Comparison of ENCODE assay signal across 8 cellular contexts in genomic region chr12:49538740-49539403, GRCh38. TPM values are rescaled to one million over a fixed set of nuclear protein-coding genes. Genes with fewer than 3 reads are reported as not detected.
A peak's percentile ranks its signal among the peaks of the same experiment; 100 is the strongest.
DNase-seq lines count a peak whose midpoint lies in the region; ATAC-seq and TF ChIP-seq lines count a peak whose summit lies in the region.

KCNH3 (plus strand) TSS chr12:49539030; CDS start chr12:49539417, 387 bp downstream.

- H3K9me3 ChIP-seq in CD4-positive, alpha-beta T cell (ENCODE audit: control insufficient read depth, low read length), result no peaks in the 10 kb centered on the region
- no peaks in the 10 kb centered on the region for H3K9me3 ChIP-seq in T-helper 17 cell (ENCODE audit: control insufficient read depth, low read length, poor library complexity, severe bottlenecking)

- POLR2A ChIA-PET in CD4-positive, alpha-beta T cell (lab: Charles Lee), result interaction anchor here (0.7 to 1.7 kb wide), 3 partner anchors 28 to 216 kb away, joined by 4 to 8 read pairs (median 7); partner anchors contain the start of genes MCRS1, SPATS2 and TROAP

- peak within 1 kb of the TSS; percentile 86 for H3K4me3 Mint-ChIP-seq in CD4-positive, alpha-beta T cell
- H3K4me3 Mint-ChIP-seq in T-helper 17 cell, result peak within 1 kb of the TSS; percentile 85

- H3K27ac ChIP-seq in CD4-positive, alpha-beta T cell (ENCODE audit: low read depth, low read length), result no peak within 1 kb of the TSS

- H3K4me1 Mint-ChIP-seq in CD4-positive, alpha-beta T cell (ENCODE audit: low read depth), result peaks cover 28% of the 10 kb centered on the region
- peaks cover 28% of the 10 kb centered on the region for H3K4me1 Mint-ChIP-seq in T-helper 17 cell

- intact Hi-C loops in CD4-positive, alpha-beta T cell (cut with DNase I, micrococcal nuclease), result no loop called here
- intact Hi-C loops in left ventricle myocardium superior (cut with micrococcal nuclease), result no loop called here

- ATAC-seq in CD4-positive, alpha-beta T cell (ENCODE audit: poor library complexity), result peak; percentile 93
- ATAC-seq in GM21737 (IDR thresholded peaks at IDR 0.05; ENCODE audit: unreplicated experiment) (peak; percentile 65), T-helper 17 cell (peak; percentile 91), left ventricle myocardium superior (peak; percentile 86)

- peaks cover 5% of the 10 kb centered on the region for H3K27me3 Mint-ChIP-seq in CD4-positive, alpha-beta T cell
- H3K27me3 Mint-ChIP-seq in T-helper 17 cell, result no peaks in the 10 kb centered on the region

- DNase-seq in CD4-positive, alpha-beta T cell, result peak; percentile 82 to 92 (median 89)
- peak; percentile 61 for DNase-seq in NCI-H1092 treated with DMSO at 0.1 percent for 48 hours (lab: John Stamatoyannopoulos, UW)
- DNase-seq in T-helper 17 cell, result peak; percentile 80 to 87 (median 86)
- peak; percentile 49 for DNase-seq in amniotic epithelial cell (ENCODE audit: low read depth)
- peak; percentile 87 for DNase-seq in left ventricle myocardium superior
- DNase-seq in putamen (ENCODE audit: low spot score), result peak; percentile 77
- DNase-seq in ureter (ENCODE audit: low spot score), result peak; percentile 83

- CTCF ChIA-PET in CD4-positive, alpha-beta T cell (lab: Charles Lee), result interaction anchor here (0.5 to 1.6 kb wide), 3 partner anchors 15 to 180 kb away, joined by 3 to 6 read pairs (median 3); no protein-coding TSS in a partner anchor

- H3K27me3 ChIP-seq in CD4-positive, alpha-beta T cell (ENCODE audit: control insufficient read depth, insufficient read depth, low read length), result no peaks in the 10 kb centered on the region

- no peak for TF ChIP-seq CTCF in CD4-positive, alpha-beta T cell (IDR thresholded peaks at IDR 0.05)

- no peaks in the 10 kb centered on the region for H3K9me3 Mint-ChIP-seq in CD4-positive, alpha-beta T cell

- H3K27ac Mint-ChIP-seq in CD4-positive, alpha-beta T cell, result no peak within 1 kb of the TSS
- H3K27ac Mint-ChIP-seq in T-helper 17 cell, result peak within 1 kb of the TSS; percentile 74

- no peaks in the 10 kb centered on the region for H3K36me3 Mint-ChIP-seq in CD4-positive, alpha-beta T cell (ENCODE audit: low read depth)
- no peaks in the 10 kb centered on the region for H3K36me3 Mint-ChIP-seq in T-helper 17 cell (ENCODE audit: low read depth)

RNA-seq across cellular contexts. Expression of gene KCNH3, which starts in this region (rescaled TPM):
- total RNA-seq in CD4-positive, alpha-beta T cell, result 1 to 10 TPM; 2.4 to 3.4 TPM
- total RNA-seq in T-helper 17 cell, result 1 to 10 TPM; 2.7 to 3.1 TPM
- 0.30 TPM for total RNA-seq in left ventricle myocardium superior
- 1.1 TPM for total RNA-seq in ureter

Comparison
In these comparisons a context has a peak if more than half of its experiments do, and no peak if none do; other contexts are left out.
1. Peak in DNase-seq and ATAC-seq in left ventricle myocardium superior; RNA of the gene not detected or under 1 TPM.